1 cellular context compared by ENCODE assay signal in the genomic region with DNA sequence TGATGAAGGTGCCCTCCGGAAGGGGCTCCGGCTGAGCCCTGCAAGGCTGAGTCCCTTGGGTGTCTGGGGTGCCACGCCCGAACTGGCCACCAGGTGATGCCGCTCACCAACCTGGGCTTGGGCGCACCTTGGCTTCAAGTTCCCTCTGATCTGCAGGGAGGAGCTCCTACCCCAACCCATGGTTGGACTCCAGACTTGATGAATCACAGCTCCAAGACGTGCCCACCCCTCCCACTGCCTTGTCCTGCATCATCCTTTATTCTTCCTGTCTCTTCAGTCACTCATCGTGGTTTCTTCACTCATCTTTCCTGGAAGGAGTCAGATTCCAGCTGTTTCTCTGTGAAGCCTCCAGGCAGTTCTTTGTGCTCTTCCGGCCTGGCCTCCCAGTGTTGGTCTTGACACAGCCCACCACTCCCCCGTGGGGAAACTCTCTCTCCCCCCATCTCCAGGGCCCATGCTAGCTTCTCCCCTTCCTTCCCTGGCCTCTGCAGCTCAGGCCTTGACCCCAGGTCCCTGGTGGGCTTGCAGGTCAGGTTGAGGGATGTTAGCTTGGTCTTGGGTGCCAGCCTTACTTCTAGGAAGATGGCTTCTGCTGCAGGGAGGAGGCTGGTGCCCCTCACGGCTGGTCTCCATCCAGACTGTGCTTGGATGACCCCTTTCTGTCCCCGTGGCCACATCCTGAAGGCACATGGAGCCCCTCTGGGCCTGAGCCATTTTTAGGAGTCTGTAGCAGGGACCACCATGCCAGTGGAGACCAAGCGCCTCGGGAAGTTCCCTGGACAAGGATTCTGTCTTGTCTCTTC.
TF ChIP-seq lines count a peak whose summit lies in the region.

No MANE protein-coding gene starts in this region.

TF ChIP-seq in SK-N-SH, 30 proteins besides CTCF, POLR2A, EP300 and RAD21 (continued from another document):
- TF ChIP-seq, protein P1, sequence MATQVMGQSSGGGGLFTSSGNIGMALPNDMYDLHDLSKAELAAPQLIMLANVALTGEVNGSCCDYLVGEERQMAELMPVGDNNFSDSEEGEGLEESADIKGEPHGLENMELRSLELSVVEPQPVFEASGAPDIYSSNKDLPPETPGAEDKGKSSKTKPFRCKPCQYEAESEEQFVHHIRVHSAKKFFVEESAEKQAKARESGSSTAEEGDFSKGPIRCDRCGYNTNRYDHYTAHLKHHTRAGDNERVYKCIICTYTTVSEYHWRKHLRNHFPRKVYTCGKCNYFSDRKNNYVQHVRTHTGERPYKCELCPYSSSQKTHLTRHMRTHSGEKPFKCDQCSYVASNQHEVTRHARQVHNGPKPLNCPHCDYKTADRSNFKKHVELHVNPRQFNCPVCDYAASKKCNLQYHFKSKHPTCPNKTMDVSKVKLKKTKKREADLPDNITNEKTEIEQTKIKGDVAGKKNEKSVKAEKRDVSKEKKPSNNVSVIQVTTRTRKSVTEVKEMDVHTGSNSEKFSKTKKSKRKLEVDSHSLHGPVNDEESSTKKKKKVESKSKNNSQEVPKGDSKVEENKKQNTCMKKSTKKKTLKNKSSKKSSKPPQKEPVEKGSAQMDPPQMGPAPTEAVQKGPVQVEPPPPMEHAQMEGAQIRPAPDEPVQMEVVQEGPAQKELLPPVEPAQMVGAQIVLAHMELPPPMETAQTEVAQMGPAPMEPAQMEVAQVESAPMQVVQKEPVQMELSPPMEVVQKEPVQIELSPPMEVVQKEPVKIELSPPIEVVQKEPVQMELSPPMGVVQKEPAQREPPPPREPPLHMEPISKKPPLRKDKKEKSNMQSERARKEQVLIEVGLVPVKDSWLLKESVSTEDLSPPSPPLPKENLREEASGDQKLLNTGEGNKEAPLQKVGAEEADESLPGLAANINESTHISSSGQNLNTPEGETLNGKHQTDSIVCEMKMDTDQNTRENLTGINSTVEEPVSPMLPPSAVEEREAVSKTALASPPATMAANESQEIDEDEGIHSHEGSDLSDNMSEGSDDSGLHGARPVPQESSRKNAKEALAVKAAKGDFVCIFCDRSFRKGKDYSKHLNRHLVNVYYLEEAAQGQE (IDR thresholded peaks at IDR 0.05; ENCODE audit: low read depth, low read length), result no peak
- TF ChIP-seq SMC3 (IDR thresholded peaks at IDR 0.05; ENCODE audit: low read depth, low read length), result peak; percentile 91
